8 cellular contexts compared by ENCODE assay signal in the genomic region with DNA sequence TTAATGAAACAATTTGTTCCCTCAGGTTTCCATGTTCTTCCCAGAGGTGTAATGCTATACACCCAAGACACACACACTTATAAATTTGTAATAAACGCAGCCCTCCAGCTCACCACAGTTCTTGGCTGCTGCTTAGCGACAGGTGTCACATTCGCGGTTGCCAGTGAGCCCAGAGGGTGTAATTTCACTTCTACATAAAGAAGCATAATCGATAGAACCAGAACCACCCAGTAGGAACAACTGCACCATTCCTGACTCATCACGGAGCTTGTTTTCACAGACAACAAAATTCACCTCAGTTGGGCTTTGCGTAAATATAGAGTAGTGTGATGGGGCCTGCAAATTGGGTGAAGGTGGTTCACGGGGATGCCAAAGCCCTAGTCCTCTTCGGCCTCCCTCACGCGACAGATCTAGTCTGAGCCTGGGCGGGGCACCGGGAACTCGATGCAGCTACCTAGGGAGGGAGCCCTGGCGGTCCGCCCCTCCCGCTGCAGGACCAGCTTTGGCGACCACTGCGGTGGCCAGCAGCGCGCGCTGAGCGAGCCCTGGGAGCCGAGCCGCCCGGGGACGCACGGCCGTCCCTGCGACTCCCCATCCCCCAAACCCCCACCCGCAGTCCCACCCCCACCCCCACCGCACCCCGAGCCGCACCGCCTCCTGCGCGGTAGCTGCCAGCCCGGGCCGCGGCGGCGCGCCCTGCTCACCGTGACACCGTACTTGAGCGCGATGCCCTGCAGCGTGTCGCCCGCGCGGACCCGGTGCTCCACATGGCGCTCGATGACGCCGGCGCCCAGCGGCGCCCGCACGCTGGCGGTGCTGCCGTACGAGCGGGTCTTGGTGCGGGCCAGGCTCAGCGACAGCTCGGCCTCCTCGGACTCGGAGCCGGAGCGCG. TPM values are rescaled to one million over a fixed set of nuclear protein-coding genes. Genes with fewer than 3 reads are reported as not detected.
DNase-seq lines count a peak whose midpoint lies in the region; ATAC-seq and TF ChIP-seq lines count a peak whose summit lies in the region.

No MANE protein-coding gene starts in this region.

- peak overlapping the region; percentile 80 to 95 for H3K27ac ChIP-seq in coronary artery

- H3K4me3 ChIP-seq in coronary artery: peak overlapping the region; percentile 95

- peak overlapping the region; percentile 86 for H3K27ac Mint-ChIP-seq in memory B cell

- H3K9me3 Mint-ChIP-seq in memory B cell: no peaks in the 10 kb centered on the region

- H3K27me3 Mint-ChIP-seq in memory B cell: no peaks in the 10 kb centered on the region

- peak; percentile 69 for DNase-seq in GM10266 (ENCODE audit: extremely low spot score)
- peak; percentile 14 for DNase-seq in H4 (ENCODE audit: low spot score)
- peak; percentile 22 for DNase-seq in NCI-H1092 (lab: John Stamatoyannopoulos, UW)
- DNase-seq in activated CD4-positive, alpha-beta T cell treated with anti-CD3 and anti-CD28 coated beads for 48 hours: peak; percentile 70
- DNase-seq in coronary artery (ENCODE audit: low spot score): no peak
- DNase-seq in memory B cell (ENCODE audit: low spot score in 2 of 2): peak; percentile 24 to 68
- peak; percentile 50 for DNase-seq in stimulated activated CD8-positive, alpha-beta memory T cell treated with anti-CD3 and anti-CD28 coated beads, Interleukin-7, amount 100 ng/mL, for 4 hours (ENCODE audit: low read depth in 2 of 2)

- peaks cover 5% of the 10 kb centered on the region for H3K36me3 Mint-ChIP-seq in memory B cell

- ATAC-seq in memory B cell (ENCODE audit: low read depth): peak; percentile 62
- ATAC-seq in GM18870 (IDR thresholded peaks at IDR 0.05; ENCODE audit: unreplicated experiment): no peak

- peak overlapping the region; percentile 88 for H3K4me3 Mint-ChIP-seq in memory B cell

- no peak for TF ChIP-seq CTCF in GM10266 (IDR thresholded peaks at IDR 0.05; ENCODE audit: control insufficient read depth, insufficient read depth, low read depth, missing control alignments)
- no peak for TF ChIP-seq CTCF in coronary artery (IDR thresholded peaks at IDR 0.05)

- H3K4me1 Mint-ChIP-seq in memory B cell: peaks cover 49% of the 10 kb centered on the region

RNA-seq across cellular contexts. Expression of a gene that starts 0.6 kb away (rescaled TPM):
- total RNA-seq in H4 (2014; rRNA removed; shearing (Covaris generic)): 19.3 and 21.3 TPM in 2 replicates

RNA-seq across cellular contexts. Expression of a gene that starts 14.5 kb away (rescaled TPM):
- total RNA-seq in H4 (2014; rRNA removed; shearing (Covaris generic)): 0.64 and 7.1 TPM in 2 replicates

RNA-seq across cellular contexts. Expression of a gene that starts 55.6 kb away (rescaled TPM):
- total RNA-seq in H4 (2014; rRNA removed; shearing (Covaris generic)): not detected in 2 replicates
